5 cellular contexts compared by ENCODE assay signal in the genomic region with DNA sequence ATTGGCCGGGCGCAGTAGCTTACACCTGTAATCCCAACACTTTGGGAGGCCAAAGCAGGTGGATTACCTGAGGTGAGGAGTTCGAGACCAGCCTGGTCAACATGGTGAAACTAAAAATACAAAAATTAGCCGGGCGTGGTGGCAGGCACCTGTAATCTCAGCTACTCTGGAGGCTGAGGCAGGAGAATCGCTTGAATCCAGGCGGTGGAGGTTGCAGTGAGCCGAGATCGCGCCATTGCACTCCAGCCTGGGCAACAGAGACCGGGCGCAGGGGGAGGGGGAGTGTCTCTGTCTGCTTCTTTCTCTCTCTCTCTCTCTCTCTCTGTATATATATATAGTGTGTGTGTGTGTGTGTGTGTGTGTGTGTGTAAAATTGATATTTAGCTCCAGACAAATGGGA. TPM values are rescaled to one million over a fixed set of nuclear protein-coding genes. Genes with fewer than 3 reads are reported as not detected.
DNase-seq lines count a peak whose midpoint lies in the region; ATAC-seq and TF ChIP-seq lines count a peak whose summit lies in the region.
"Not testable (repeated sequence)": the region's sequence is repeated elsewhere in the genome, so short reads cannot be mapped to it uniquely, and the experiment has no call there.

No MANE protein-coding gene starts in this region.

- not testable (repeated sequence) for H3K4me3 ChIP-seq in trophoblast cell (ENCODE audit: low read depth, low read length)

- CTCF ChIA-PET in Calu3 (lab: Charles Lee): not testable (repeated sequence)
- CTCF ChIA-PET in activated CD8-positive, alpha-beta T cell treated with anti-CD3 and anti-CD28 coated beads for 36 hours (lab: Charles Lee): interaction anchor here (0.8 to 2.0 kb wide), 3 partner anchors 10 to 15 kb away, joined by 3 to 9 read pairs (median 7); no protein-coding TSS in a partner anchor

- H3K79me2 ChIP-seq in trophoblast cell (ENCODE audit: control insufficient read depth, insufficient read depth, low read length, poor library complexity): peaks cover 29% of the 10 kb centered on the region

- POLR2A ChIA-PET in activated CD8-positive, alpha-beta T cell treated with anti-CD3 and anti-CD28 coated beads for 36 hours (lab: Charles Lee): interaction anchor here (1.0 to 4.3 kb wide), 8 partner anchors 14 to 57 kb away, joined by 3 to 20 read pairs (median 6); partner anchors contain the start of genes ACAT2, MRPL18 and TCP1

- ATAC-seq in activated CD8-positive, alpha-beta T cell treated with anti-CD3 and anti-CD28 coated beads for 36 hours; activated naive CD8-positive, alpha-beta T cell treated with anti-CD3 and anti-CD28 coated beads, Interleukin-2, amount 50 U/mL, for 24 hours; memory B cell (ENCODE audit: low read depth): not testable (repeated sequence)

- intact Hi-C loops in Calu3 (cut with micrococcal nuclease; ENCODE audit: unreplicated experiment); activated CD8-positive, alpha-beta T cell treated with anti-CD3 and anti-CD28 coated beads for 36 hours (cut with micrococcal nuclease): not testable (repeated sequence)

- H2AFZ ChIP-seq in trophoblast cell (ENCODE audit: insufficient read depth, low read length, poor library complexity): not testable (repeated sequence)

- not testable (repeated sequence) for H2BK12ac ChIP-seq in trophoblast cell (ENCODE audit: low read length)

- H2AK5ac ChIP-seq in trophoblast cell (ENCODE audit: low read length): not testable (repeated sequence)

- H3K4me1 Mint-ChIP-seq in Calu3 (ENCODE audit: low read depth, unreplicated experiment): not testable (repeated sequence)
- peaks cover 47% of the 10 kb centered on the region for H3K4me1 Mint-ChIP-seq in activated CD8-positive, alpha-beta T cell treated with anti-CD3 and anti-CD28 coated beads for 36 hours (ENCODE audit: low read depth)
- peaks cover 58% of the 10 kb centered on the region for H3K4me1 Mint-ChIP-seq in activated naive CD8-positive, alpha-beta T cell treated with anti-CD3 and anti-CD28 coated beads, Interleukin-2, amount 50 U/mL, for 24 hours
- peaks cover 20% of the 10 kb centered on the region for H3K4me1 Mint-ChIP-seq in memory B cell

- H3K27ac ChIP-seq in trophoblast cell (ENCODE audit: low read depth, low read length): not testable (repeated sequence)

- H3K36me3 Mint-ChIP-seq in Calu3 (ENCODE audit: insufficient read depth, unreplicated experiment): peaks cover 41% of the 10 kb centered on the region
- H3K36me3 Mint-ChIP-seq in activated CD8-positive, alpha-beta T cell treated with anti-CD3 and anti-CD28 coated beads for 36 hours (ENCODE audit: low read depth): peaks cover 35% of the 10 kb centered on the region
- H3K36me3 Mint-ChIP-seq in activated naive CD8-positive, alpha-beta T cell treated with anti-CD3 and anti-CD28 coated beads, Interleukin-2, amount 50 U/mL, for 24 hours (ENCODE audit: low read depth): peaks cover 36% of the 10 kb centered on the region
- H3K36me3 Mint-ChIP-seq in memory B cell: not testable (repeated sequence)

- not testable (repeated sequence) for H2BK5ac ChIP-seq in trophoblast cell (ENCODE audit: low read depth, low read length, poor library complexity)

- H3K27me3 ChIP-seq in trophoblast cell (ENCODE audit: insufficient read depth, low read length): not testable (repeated sequence)

- not testable (repeated sequence) for H3K4me2 ChIP-seq in trophoblast cell (ENCODE audit: low read length)

- not testable (repeated sequence) for H3K9ac ChIP-seq in trophoblast cell (ENCODE audit: low read length)

- not testable (repeated sequence) for H3K9me3 Mint-ChIP-seq in Calu3 (ENCODE audit: low read depth, unreplicated experiment); activated CD8-positive, alpha-beta T cell treated with anti-CD3 and anti-CD28 coated beads for 36 hours; activated naive CD8-positive, alpha-beta T cell treated with anti-CD3 and anti-CD28 coated beads, Interleukin-2, amount 50 U/mL, for 24 hours; memory B cell

- H3K4me3 Mint-ChIP-seq in Calu3 (ENCODE audit: low read depth, unreplicated experiment); activated CD8-positive, alpha-beta T cell treated with anti-CD3 and anti-CD28 coated beads for 36 hours; activated naive CD8-positive, alpha-beta T cell treated with anti-CD3 and anti-CD28 coated beads, Interleukin-2, amount 50 U/mL, for 24 hours; memory B cell: not testable (repeated sequence)

- H4K91ac ChIP-seq in trophoblast cell (ENCODE audit: low read depth, low read length): not testable (repeated sequence)

- not testable (repeated sequence) for TF ChIP-seq CTCF in Calu3 (IDR thresholded peaks at IDR 0.05; ENCODE audit: unreplicated experiment); activated CD8-positive, alpha-beta T cell treated with anti-CD3 and anti-CD28 coated beads for 36 hours (IDR thresholded peaks at IDR 0.05)

- not testable (repeated sequence) for H3K23ac ChIP-seq in trophoblast cell (ENCODE audit: low read length)

- not testable (repeated sequence) for H2BK120ac ChIP-seq in trophoblast cell (ENCODE audit: insufficient read depth, low read length, poor library complexity)

- H4K8ac ChIP-seq in trophoblast cell (ENCODE audit: low read depth, low read length): not testable (repeated sequence)

- WGBS in trophoblast cell (ENCODE audit: extremely low coverage, insufficient coverage, insufficient read length): no CpG with 5 or more reads among the region's 12 CpGs

- H3K27ac Mint-ChIP-seq in Calu3 (ENCODE audit: unreplicated experiment): peak overlapping the region; percentile 58
- peak overlapping the region; percentile 55 for H3K27ac Mint-ChIP-seq in activated CD8-positive, alpha-beta T cell treated with anti-CD3 and anti-CD28 coated beads for 36 hours
- H3K27ac Mint-ChIP-seq in activated naive CD8-positive, alpha-beta T cell treated with anti-CD3 and anti-CD28 coated beads, Interleukin-2, amount 50 U/mL, for 24 hours: peak overlapping the region; percentile 15
- H3K27ac Mint-ChIP-seq in memory B cell: peak overlapping the region; percentile 29

- not testable (repeated sequence) for H3K79me1 ChIP-seq in trophoblast cell (ENCODE audit: low read length)

- not testable (repeated sequence) for H4K12ac ChIP-seq in trophoblast cell (ENCODE audit: low read depth, low read length)

- H3K4ac ChIP-seq in trophoblast cell (ENCODE audit: low read depth, low read length): peak overlapping the region; percentile 86

- DNase-seq in Calu3; activated CD8-positive, alpha-beta T cell treated with anti-CD3 and anti-CD28 coated beads for 36 hours; activated naive CD8-positive, alpha-beta T cell treated with anti-CD3 and anti-CD28 coated beads, Interleukin-2, amount 50 U/mL, for 24 hours; memory B cell (ENCODE audit: low spot score in 2 of 2); trophoblast cell: not testable (repeated sequence)

- not testable (repeated sequence) for H3K27me3 Mint-ChIP-seq in Calu3 (ENCODE audit: unreplicated experiment); activated CD8-positive, alpha-beta T cell treated with anti-CD3 and anti-CD28 coated beads for 36 hours; activated naive CD8-positive, alpha-beta T cell treated with anti-CD3 and anti-CD28 coated beads, Interleukin-2, amount 50 U/mL, for 24 hours; memory B cell

- not testable (repeated sequence) for H3K4me1 ChIP-seq in trophoblast cell (ENCODE audit: control insufficient read depth in 1 of 2, insufficient read depth in 2 of 2, low read length in 2 of 2)

- peaks cover 2 to 13% of the 10 kb centered on the region in 2 experiments for H3K36me3 ChIP-seq in trophoblast cell (ENCODE audit: control insufficient read depth in 1 of 2, insufficient read depth in 2 of 2, low read length in 2 of 2)

- H3K18ac ChIP-seq in trophoblast cell (ENCODE audit: low read length): not testable (repeated sequence)

- not testable (repeated sequence) for H3K9me3 ChIP-seq in trophoblast cell (ENCODE audit: insufficient read depth, low read depth, low read length)

- BruUV-seq in Calu3 (replicated peaks; lab: Mats Ljungman, UMichigan): not testable (repeated sequence)

- H3K14ac ChIP-seq in trophoblast cell (ENCODE audit: low read length): not testable (repeated sequence)

RNA-seq across cellular contexts. Expression of gene WTAP, which starts 5.2 kb away (rescaled TPM):
- 91.8 and 103 TPM in 2 replicates for total RNA-seq in Calu3 (2022)
- total RNA-seq in activated CD8-positive, alpha-beta T cell treated with anti-CD3 and anti-CD28 coated beads for 36 hours: 10 to 100 TPM; 79.9 to 80.6 TPM
- 80.7 and 84.4 TPM in 2 replicates for polyA plus RNA-seq in trophoblast cell (2013)

RNA-seq across cellular contexts. Expression of gene ACAT2, which starts 29.3 kb away (rescaled TPM):
- 92.3 and 108 TPM in 2 replicates for total RNA-seq in Calu3 (2022)
- total RNA-seq in activated CD8-positive, alpha-beta T cell treated with anti-CD3 and anti-CD28 coated beads for 36 hours: 10 to 100 TPM; 70.8 to 74.1 TPM
- 85.5 and 90.6 TPM in 2 replicates for polyA plus RNA-seq in trophoblast cell (2013)

RNA-seq across cellular contexts. Expression of gene SOD2, which starts 39.5 kb away (rescaled TPM):
- total RNA-seq in Calu3 (2022): 143 and 202 TPM in 2 replicates
- total RNA-seq in activated CD8-positive, alpha-beta T cell treated with anti-CD3 and anti-CD28 coated beads for 36 hours: 100 to 1,000 TPM in 1 of 2 experiments, 10 to 100 TPM in 1; 95.5 to 105 TPM
- polyA plus RNA-seq in trophoblast cell (2013): 26.7 and 26.8 TPM in 2 replicates

RNA-seq across cellular contexts. Expression of gene TCP1, which starts 56.9 kb away (rescaled TPM):
- total RNA-seq in Calu3 (2022): 311 and 357 TPM in 2 replicates
- 100 to 1,000 TPM; 446 to 452 TPM for total RNA-seq in activated CD8-positive, alpha-beta T cell treated with anti-CD3 and anti-CD28 coated beads for 36 hours
- polyA plus RNA-seq in trophoblast cell (2013): 141 and 146 TPM in 2 replicates

RNA-seq across cellular contexts. Expression of gene MRPL18, which starts 57.7 kb away (rescaled TPM):
- 86.6 and 88.7 TPM in 2 replicates for total RNA-seq in Calu3 (2022)
- 10 to 100 TPM; 81.8 to 83.5 TPM for total RNA-seq in activated CD8-positive, alpha-beta T cell treated with anti-CD3 and anti-CD28 coated beads for 36 hours
- 53.3 and 54.2 TPM in 2 replicates for polyA plus RNA-seq in trophoblast cell (2013)
